9 cellular contexts compared by ENCODE assay signal in the genomic region with DNA sequence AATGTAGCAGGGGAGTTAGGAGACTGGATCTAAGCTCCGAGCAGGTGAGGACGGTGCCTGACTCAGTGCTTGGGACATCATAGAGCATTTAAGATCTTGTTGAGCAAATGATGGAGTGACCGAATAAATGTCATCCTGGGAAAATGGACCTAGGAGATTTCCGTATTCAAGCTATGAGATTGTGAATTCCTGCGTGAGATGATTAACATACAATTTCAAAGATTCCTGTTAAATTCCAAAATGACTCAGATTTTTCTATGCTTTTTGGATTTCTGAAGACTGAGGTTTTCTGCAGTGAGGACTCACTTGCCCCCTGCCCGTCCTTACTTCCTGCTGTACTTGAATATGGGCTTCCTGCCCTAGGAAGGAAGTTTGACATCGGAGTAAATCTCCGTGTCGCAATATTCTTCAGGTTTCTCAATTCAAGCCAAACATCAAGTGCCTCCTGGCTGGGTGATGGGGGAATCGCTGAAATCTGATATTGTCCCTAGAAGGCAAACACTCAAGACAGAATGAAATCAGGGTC. TPM values are rescaled to one million over a fixed set of nuclear protein-coding genes. Genes with fewer than 3 reads are reported as not detected.
DNase-seq lines count a peak whose midpoint lies in the region; ATAC-seq and FAIRE-seq lines count a peak whose summit lies in the region.
"Had no signal": no experiment of that assay in that cellular context is flagged by ENCODE, and none has a peak within 500 bp of the region (broad histone marks: within the 10 kb centered on the region; RNA-seq: fewer than 3 reads in every experiment).

No MANE protein-coding gene starts in this region.

- H3K23ac ChIP-seq in trophoblast cell (ENCODE audit: low read length): no peak overlapping the region

- peaks cover 5% of the 10 kb centered on the region for H3K79me1 ChIP-seq in trophoblast cell (ENCODE audit: low read length)

- no peak for ATAC-seq in aorta (ENCODE audit: low FRiP score)

- H3K27ac ChIP-seq in trophoblast cell (ENCODE audit: low read depth, low read length) (peak overlapping the region; percentile 35), aorta (ENCODE audit: low read depth in 1 of 2, low read length in 2 of 2) (no peak overlapping the region)
- H3K27ac ChIP-seq: foreskin keratinocyte had no signal

- H2AK5ac ChIP-seq in trophoblast cell (ENCODE audit: low read length): no peak overlapping the region

- no peak overlapping the region for H3K9ac ChIP-seq in trophoblast cell (ENCODE audit: low read length)

- no peak overlapping the region for H3K18ac ChIP-seq in trophoblast cell (ENCODE audit: low read length)

- H3K4me2 ChIP-seq in trophoblast cell (ENCODE audit: low read length): no peak overlapping the region

- H3K4ac ChIP-seq in trophoblast cell (ENCODE audit: low read depth, low read length): no peak overlapping the region

- H2BK120ac ChIP-seq in trophoblast cell (ENCODE audit: insufficient read depth, low read length, poor library complexity): no peak overlapping the region

- H2AFZ ChIP-seq in trophoblast cell (ENCODE audit: insufficient read depth, low read length, poor library complexity): no peak overlapping the region

- no peak overlapping the region for H4K12ac ChIP-seq in trophoblast cell (ENCODE audit: low read depth, low read length)

- no peak overlapping the region for H3K14ac ChIP-seq in trophoblast cell (ENCODE audit: low read length)

- H4K91ac ChIP-seq in trophoblast cell (ENCODE audit: low read depth, low read length): peak overlapping the region; percentile 50

- no peak overlapping the region for H3K4me3 ChIP-seq in trophoblast cell (ENCODE audit: low read depth, low read length)
- no peak overlapping the region for H3K4me3 ChIP-seq in aorta (ENCODE audit: low read length in 2 of 2)

- intact Hi-C loops in aorta (cut with DNase I): no loop called here

- H3K4me1 ChIP-seq in trophoblast cell (ENCODE audit: control insufficient read depth in 1 of 2, insufficient read depth in 2 of 2, low read length in 2 of 2): peaks cover 5 to 10% of the 10 kb centered on the region in 2 experiments
- H3K4me1 ChIP-seq in aorta (ENCODE audit: control insufficient read depth in 1 of 2, insufficient read depth in 2 of 2, low read length in 2 of 2): no peaks in the 10 kb centered on the region
- H3K4me1 ChIP-seq: foreskin keratinocyte had no signal

- H2BK12ac ChIP-seq in trophoblast cell (ENCODE audit: low read length): peak overlapping the region; percentile 12

- H3K36me3 ChIP-seq in trophoblast cell (ENCODE audit: control insufficient read depth in 1 of 2, insufficient read depth in 2 of 2, low read length in 2 of 2): no peaks in the 10 kb centered on the region
- H3K36me3 ChIP-seq in aorta (ENCODE audit: control insufficient read depth in 1 of 2, insufficient read depth in 2 of 2, low read length in 1 of 2): no peaks in the 10 kb centered on the region

- no peaks in the 10 kb centered on the region for H3K79me2 ChIP-seq in trophoblast cell (ENCODE audit: control insufficient read depth, insufficient read depth, low read length, poor library complexity)

- peaks cover 4% of the 10 kb centered on the region for H3K9me3 ChIP-seq in trophoblast cell (ENCODE audit: insufficient read depth, low read depth, low read length)
- H3K9me3 ChIP-seq in aorta (ENCODE audit: control insufficient read depth, low read length): no peaks in the 10 kb centered on the region

- WGBS in trophoblast cell (ENCODE audit: extremely low coverage, insufficient coverage, insufficient read length): no CpG with 5 or more reads among the region's 10 CpGs
- WGBS in aorta, 2 donors: 90 to 91% methylated on average over 10 of the region's 10 CpGs

- DNase-seq in GM04504 (ENCODE audit: low read depth) (peak; percentile 69), SHP77 treated with DMSO at 0.1 percent for 48 hours (lab: John Stamatoyannopoulos, UW) (peak; percentile 46), fibroblast of gingiva (ENCODE audit: low read depth) (peak; percentile 21), trophoblast cell (peak; percentile 64 to 87), frontal cortex (ENCODE audit: low spot score in 2 of 2) (no peak), COLO829 (ENCODE audit: low spot score) (no peak), aorta (no peak), mucosa of gallbladder (ENCODE audit: low spot score) (no peak)
- DNase-seq: foreskin keratinocyte had no signal

- peak overlapping the region; percentile 26 for H2BK5ac ChIP-seq in trophoblast cell (ENCODE audit: low read depth, low read length, poor library complexity)

- H3K27me3 ChIP-seq in trophoblast cell (ENCODE audit: insufficient read depth, low read length) (no peaks in the 10 kb centered on the region), aorta (ENCODE audit: control insufficient read depth in 1 of 2, insufficient read depth in 2 of 2, low read length in 1 of 2) (no peaks in the 10 kb centered on the region)
- H3K27me3 ChIP-seq: foreskin keratinocyte had no signal

- H4K8ac ChIP-seq in trophoblast cell (ENCODE audit: low read depth, low read length): no peak overlapping the region

- no peak for FAIRE-seq in frontal cortex (lab: Jason Lieb, UNC)

RNA-seq across cellular contexts. Expression of a gene that starts 5.2 kb away (rescaled TPM):
- 2.7 and 2.9 TPM in 2 replicates for polyA plus RNA-seq in trophoblast cell (2013)
- total RNA-seq in frontal cortex: 2.0 TPM
- 1 to 10 TPM; 3.9 to 4.7 TPM for total RNA-seq in aorta
- polyA plus RNA-seq in aorta: 1 to 10 TPM in 1 of 2 donors, under 1 TPM in 1; 0.64 to 1.0 TPM
- 4.1 TPM for total RNA-seq in mucosa of gallbladder

RNA-seq across cellular contexts. Expression of a gene that starts 10.5 kb away (rescaled TPM):
- polyA plus RNA-seq in trophoblast cell (2013): 244 and 246 TPM in 2 replicates
- total RNA-seq in frontal cortex (62.8 TPM), aorta (10 to 100 TPM; 78.6 to 87.6 TPM), mucosa of gallbladder (155 TPM)
- polyA plus RNA-seq in aorta: 100 to 1,000 TPM in 1 of 2 donors, 10 to 100 TPM in 1; 92.9 to 211 TPM

Comparison
In these comparisons a context has a peak if more than half of its experiments do, and no peak if none do; other contexts are left out.
1. DNase-seq: peak in GM04504 (single experiment), SHP77 treated with DMSO at 0.1 percent for 48 hours (single experiment), fibroblast of gingiva (single experiment) and trophoblast cell (2 of 2); none in frontal cortex (0 of 2), COLO829 (single experiment), aorta (0 of 2) and mucosa of gallbladder (single experiment).